25 cellular contexts compared by ENCODE assay signal in the genomic region with DNA sequence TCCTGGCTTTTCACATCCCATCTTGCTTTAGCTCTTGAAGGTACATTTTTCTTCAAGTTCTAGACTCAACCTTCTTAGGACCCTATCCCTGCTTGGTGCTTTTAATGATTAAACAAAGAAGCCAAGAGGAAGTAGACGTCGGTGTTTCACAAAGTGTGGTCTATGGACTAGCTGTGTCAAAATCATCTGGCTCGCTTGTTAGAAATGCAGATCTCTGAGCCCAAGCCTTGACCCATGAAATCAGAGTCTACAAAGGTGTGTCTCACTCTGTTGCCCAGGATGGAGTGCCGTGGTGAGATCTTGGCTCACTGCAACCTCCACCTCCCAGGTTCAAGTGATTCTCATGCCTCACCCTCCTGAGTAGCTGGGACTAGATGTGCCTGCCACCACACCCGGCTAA.
"Had no signal": no experiment of that assay in that cellular context is flagged by ENCODE, and none has a peak within 500 bp of the region (broad histone marks: within the 10 kb centered on the region; RNA-seq: fewer than 3 reads in every experiment).

No MANE protein-coding gene starts in this region.

- H3K27me3 ChIP-seq: foreskin keratinocyte, neural progenitor cell, right atrium auricular region, stomach, testis, upper lobe of right lung, uterus had no signal

- H3K4me1 ChIP-seq: foreskin keratinocyte, neural progenitor cell, parathyroid adenoma, right atrium auricular region, upper lobe of right lung, uterus had no signal

- H3K4me2 ChIP-seq: neural progenitor cell, smooth muscle cell had no signal

- H3K27ac ChIP-seq: foreskin keratinocyte, neural progenitor cell, parathyroid adenoma, tibial artery, upper lobe of right lung had no signal

- H3K9me3 ChIP-seq: heart right ventricle, mucosa of descending colon, right atrium auricular region, stomach, testis, tibial artery, upper lobe of right lung, uterus had no signal

- H3K36me3 ChIP-seq: heart right ventricle, neural progenitor cell, right atrium auricular region, stomach, tibial artery, upper lobe of right lung, uterus had no signal

- ATAC-seq: effector memory CD8-positive, alpha-beta T cell; foreskin keratinocyte; heart right ventricle; mucosa of descending colon; naive thymus-derived CD4-positive, alpha-beta T cell; sciatic nerve; stimulated activated effector memory CD8-positive, alpha-beta T cell treated with anti-CD3 and anti-CD28 coated beads, Interleukin-12 subunit alpha, Interleukin-12 subunit beta, amount 100 ng/mL, for 72 hours; upper lobe of right lung had no signal

- H3K4me3 ChIP-seq: heart right ventricle, mucosa of descending colon, neural progenitor cell, right atrium auricular region, smooth muscle cell, stomach, testis, tibial artery, upper lobe of right lung, uterus had no signal

- DNase-seq: caudate nucleus; cerebellar nuclear complex; cortex of kidney; effector memory CD8-positive, alpha-beta T cell; erythroblast; foreskin keratinocyte; heart right ventricle; hippocampal formation; mesenchymal stem cell; mucosa of descending colon; naive thymus-derived CD4-positive, alpha-beta T cell; stimulated activated CD4-positive, alpha-beta T cell treated with anti-CD3 and anti-CD28 coated beads, Interleukin-2, amount 100 ng/mL, for 24 hours; stimulated activated CD4-positive, alpha-beta T cell treated with anti-CD3 and anti-CD28 coated beads, Interleukin-4, amount 100 ng/mL, for 24 hours; stimulated activated naive CD4-positive, alpha-beta T cell treated with Interleukin-2 at 50 U/mL for 16 hours; stomach; testis; tibial artery; upper lobe of right lung; uterus had no signal

- H2AFZ ChIP-seq: neural progenitor cell, parathyroid adenoma had no signal

- H3K79me2 ChIP-seq: parathyroid adenoma had no signal
